10 cellular contexts compared by ENCODE assay signal in genomic region chr20:10647471-10647870, GRCh38. TPM values are rescaled to one million over a fixed set of nuclear protein-coding genes. Genes with fewer than 3 reads are reported as not detected.
DNase-seq lines count a peak whose midpoint lies in the region; ATAC-seq, FAIRE-seq and TF ChIP-seq lines count a peak whose summit lies in the region.
"Had no signal": no experiment of that assay in that cellular context is flagged by ENCODE, and none has a peak within 500 bp of the region (broad histone marks: within the 10 kb centered on the region; RNA-seq: fewer than 3 reads in every experiment).

No MANE protein-coding gene starts in this region.

- H3K36me3 ChIP-seq in pancreas, result peaks cover 0 to 99% (median 78%) of the 10 kb centered on the region in 3 donors

- H3K36me3 Mint-ChIP-seq in T-helper 2 cell treated with Interferon-gamma antibody and Interleukin-4, amounts not matched to agents 5 μg/mL and 100 μg/mL, for 36 hours (ENCODE audit: low read depth), result peaks cover 2% of the 10 kb centered on the region

- no peaks in the 10 kb centered on the region for H3K9me3 ChIP-seq in pancreas

- WGBS in pancreas, 2 donors, result 79 to 80% methylated on average over 9 of the region's 9 CpGs

- no peak for FAIRE-seq in pancreas (lab: Jason Lieb, UNC)

- peak overlapping the region in 1 of 4 donors; percentile 16 for H3K27ac ChIP-seq in pancreas

- no peak overlapping the region for H3K4me3 ChIP-seq in pancreas

- TF ChIP-seq CTCF in GM12874 (IDR thresholded peaks at IDR 0.05; ENCODE audit: insufficient read depth, low read depth, low read length) (peak; percentile 33; the same call in 1 of the 2 replicates), pancreas (IDR thresholded peaks at IDR 0.05) (no peak)

- no peak overlapping the region for H3K4me3 Mint-ChIP-seq in T-helper 2 cell treated with Interferon-gamma antibody and Interleukin-4, amounts not matched to agents 5 μg/mL and 100 μg/mL, for 36 hours

- intact Hi-C loops in pancreas (cut with DNase I), result no loop called here

- H3K27me3 Mint-ChIP-seq in T-helper 2 cell treated with Interferon-gamma antibody and Interleukin-4, amounts not matched to agents 5 μg/mL and 100 μg/mL, for 36 hours (ENCODE audit: low read depth), result peaks cover 7% of the 10 kb centered on the region

- ATAC-seq in HG03520 (IDR thresholded peaks at IDR 0.05; ENCODE audit: unreplicated experiment) (peak; percentile 50), pancreas (peak in 3 of 4 donors; percentile 12 to 40 (median 23)), HG03025 (IDR thresholded peaks at IDR 0.05; ENCODE audit: low FRiP score, unreplicated experiment) (no peak)

- no peak overlapping the region for H3K27ac Mint-ChIP-seq in T-helper 2 cell treated with Interferon-gamma antibody and Interleukin-4, amounts not matched to agents 5 μg/mL and 100 μg/mL, for 36 hours

- DNase-seq in T47D (ENCODE audit: low read depth in 1 of 2, low spot score in 1 of 2) (peak; percentile 22 to 69), pancreas (no peak), NCI-H345 treated with DMSO at 0.1 percent for 48 hours (lab: John Stamatoyannopoulos, UW; ENCODE audit: unreplicated experiment) (no peak), NCI-H1694 (lab: John Stamatoyannopoulos, UW) (no peak)
- no peak for DNase-seq in T-helper 2 cell treated with Interferon-gamma antibody and Interleukin-4, amounts not matched to agents 5 μg/mL and 100 μg/mL, for 36 hours (ENCODE audit: low spot score)
- DNase-seq: activated CD4-positive, alpha-beta T cell treated with anti-CD3 and anti-CD28 coated beads for 4 hours; occipital lobe had no signal

- in situ Hi-C loops in T47D (cut with HindIII; ENCODE audit: low pct_unique_long_range_greater_than_20kb, low sequenced_read_pairs), result no loop called here

- H3K4me1 Mint-ChIP-seq in T-helper 2 cell treated with Interferon-gamma antibody and Interleukin-4, amounts not matched to agents 5 μg/mL and 100 μg/mL, for 36 hours (ENCODE audit: low read depth), result peaks cover 7% of the 10 kb centered on the region

- H3K9me3 Mint-ChIP-seq in T-helper 2 cell treated with Interferon-gamma antibody and Interleukin-4, amounts not matched to agents 5 μg/mL and 100 μg/mL, for 36 hours, result no peaks in the 10 kb centered on the region

- no peaks in the 10 kb centered on the region for H3K27me3 ChIP-seq in pancreas

- peaks cover 0 to 3% (median under 1%) of the 10 kb centered on the region in 3 donors for H3K4me1 ChIP-seq in pancreas

RNA-seq across cellular contexts. Expression of gene JAG1, which starts 26.3 kb away (rescaled TPM):
- 10 to 100 TPM; 22.6 to 60.1 (median 27.4) TPM for total RNA-seq in pancreas
- 10 to 100 TPM; 13.9 to 14.6 TPM for polyA plus RNA-seq in pancreas

Comparison
In these comparisons a context has a peak if more than half of its experiments do, and no peak if none do; other contexts are left out.
1. DNase-seq: peak in T47D (2 of 2); none in pancreas (0 of 6), NCI-H345 treated with DMSO at 0.1 percent for 48 hours (single experiment), T-helper 2 cell treated with Interferon-gamma antibody and Interleukin-4, amounts not matched to agents 5 μg/mL and 100 μg/mL, for 36 hours (single experiment) and NCI-H1694 (single experiment).